Comparison of ENCODE assay signal across 18 cellular contexts in the genomic region with DNA sequence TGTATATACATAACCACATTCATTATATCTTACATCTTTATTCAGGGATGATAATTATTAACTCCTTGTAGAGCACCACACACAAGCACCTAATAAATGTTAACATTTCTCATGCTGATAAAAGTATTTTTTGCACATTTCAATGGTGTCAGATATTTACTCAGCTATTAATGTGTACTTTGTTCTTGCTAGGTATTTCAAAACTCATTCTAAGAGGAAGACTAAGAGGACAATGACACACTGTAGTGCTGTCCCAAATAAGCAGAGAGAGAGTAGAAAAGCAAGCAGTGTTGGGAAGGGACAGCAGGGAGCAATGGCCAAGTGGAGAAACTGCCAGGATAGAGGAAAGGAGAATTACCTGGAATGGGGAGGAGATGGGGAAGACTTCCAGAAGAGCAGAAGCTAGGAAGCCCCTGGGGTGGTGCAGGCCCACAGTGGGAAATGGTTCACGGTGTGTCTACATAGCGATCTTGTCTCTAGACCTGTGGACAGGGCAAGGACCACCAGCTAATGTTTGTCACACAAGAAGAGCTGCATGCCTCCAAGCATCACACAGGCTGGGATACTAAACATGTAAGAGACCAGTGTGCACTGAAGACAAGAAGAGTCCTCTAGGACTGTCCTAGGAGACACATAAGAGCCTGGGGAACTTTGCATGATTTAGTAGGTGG.
"Had no signal": no experiment of that assay in that cellular context is flagged by ENCODE, and none has a peak within 500 bp of the region (broad histone marks: within the 10 kb centered on the region; RNA-seq: fewer than 3 reads in every experiment).

No MANE protein-coding gene starts in this region.

- FAIRE-seq: colon had no signal

- H3K27ac Mint-ChIP-seq: activated CD8-positive, alpha-beta T cell treated with anti-CD3 and anti-CD28 coated beads, Interleukin-2, amount 10 ng/mL, durations not matched to agents 7 days and 5 days; activated naive CD4-positive, alpha-beta T cell treated with anti-CD3 and anti-CD28 coated beads, Interleukin-2, amount 50 U/mL, for 24 hours; activated T-helper 1 cell treated with anti-CD3 and anti-CD28 coated beads, Interleukin-12 subunit alpha, Interleukin-12 subunit beta, Interleukin-2, Interleukin-4 antibody, amounts not matched to agents 30 ng/mL and 10 ng/mL and 1 ng/mL, durations not matched to agents 14 hours and 24 hours and 36 hours had no signal

- H3K27ac ChIP-seq: foreskin keratinocyte, spleen, upper lobe of left lung, VCaP had no signal

- DNase-seq: activated CD4-positive, alpha-beta T cell treated with anti-CD3 and anti-CD28 coated beads, Interleukin-2, amount 50 U/mL, for 1 hour; activated CD4-positive, CD25-positive, alpha-beta regulatory T cell treated with anti-CD3 and anti-CD28 coated beads, Interleukin-2, amount 50 U/mL, for 72 hours; activated CD8-positive, alpha-beta T cell treated with anti-CD3 and anti-CD28 coated beads, Interleukin-2, amount 10 ng/mL, durations not matched to agents 7 days and 5 days; activated gamma-delta T cell treated with Interleukin-2 at 50 U/mL for 16 hours; aorta; effector memory CD4-positive, alpha-beta T cell; foreskin keratinocyte; mesenchymal stem cell; posterior cingulate gyrus; spleen; stimulated activated CD4-positive, alpha-beta T cell treated with anti-CD3 and anti-CD28 coated beads, Interleukin-4, amount 100 ng/mL, for 1 hour; stimulated activated naive CD4-positive, alpha-beta T cell; upper lobe of left lung had no signal

- H3K9me3 ChIP-seq: upper lobe of left lung had no signal

- H3K9me3 Mint-ChIP-seq: activated naive CD4-positive, alpha-beta T cell treated with anti-CD3 and anti-CD28 coated beads, Interleukin-2, amount 50 U/mL, for 24 hours had no signal

- H3K4me3 Mint-ChIP-seq: activated CD8-positive, alpha-beta T cell treated with anti-CD3 and anti-CD28 coated beads, Interleukin-2, amount 10 ng/mL, durations not matched to agents 7 days and 5 days; activated naive CD4-positive, alpha-beta T cell treated with anti-CD3 and anti-CD28 coated beads, Interleukin-2, amount 50 U/mL, for 24 hours; activated T-helper 1 cell treated with anti-CD3 and anti-CD28 coated beads, Interleukin-12 subunit alpha, Interleukin-12 subunit beta, Interleukin-2, Interleukin-4 antibody, amounts not matched to agents 30 ng/mL and 10 ng/mL and 1 ng/mL, durations not matched to agents 14 hours and 24 hours and 36 hours; central memory CD8-positive, alpha-beta T cell had no signal

- H3K4me3 ChIP-seq: spleen, upper lobe of left lung had no signal

- H3K27me3 ChIP-seq: foreskin keratinocyte, spleen, upper lobe of left lung had no signal

- H3K27me3 Mint-ChIP-seq: activated naive CD4-positive, alpha-beta T cell treated with anti-CD3 and anti-CD28 coated beads, Interleukin-2, amount 50 U/mL, for 24 hours; central memory CD8-positive, alpha-beta T cell had no signal

- ATAC-seq: activated CD8-positive, alpha-beta T cell treated with anti-CD3 and anti-CD28 coated beads, Interleukin-2, amount 10 ng/mL, durations not matched to agents 7 days and 5 days; foreskin keratinocyte had no signal

- H3K4me1 ChIP-seq: foreskin keratinocyte, upper lobe of left lung had no signal
